1 cellular context compared by ENCODE assay signal in genomic region chr6:111830003-111830402, GRCh38.
TF ChIP-seq lines count a peak whose summit lies in the region.

No MANE protein-coding gene starts in this region.

TF ChIP-seq in IMR-90, 13 proteins besides CTCF, POLR2A, EP300 and RAD21 (continued from another document):
- TF ChIP-seq ELK1 (IDR thresholded peaks at IDR 0.05; ENCODE audit: borderline replicate concordance, low read depth, low read length): no peak
- no peak for TF ChIP-seq RFX5 (IDR thresholded peaks at IDR 0.05; ENCODE audit: low read depth, low read length)
- no peak for TF ChIP-seq RCOR1 (IDR thresholded peaks at IDR 0.05; ENCODE audit: insufficient replicate concordance, low read length)
- TF ChIP-seq SMC3 (IDR thresholded peaks at IDR 0.05; ENCODE audit: low read depth, low read length): no peak
